19 cellular contexts compared by ENCODE assay signal in genomic region chr17:29032798-29033197, GRCh38. TPM values are rescaled to one million over a fixed set of nuclear protein-coding genes. Genes with fewer than 3 reads are reported as not detected.
"Had no signal": no experiment of that assay in that cellular context is flagged by ENCODE, and none has a peak within 500 bp of the region (broad histone marks: within the 10 kb centered on the region; RNA-seq: fewer than 3 reads in every experiment).

No MANE protein-coding gene starts in this region.

- H3K27ac Mint-ChIP-seq: activated B cell treated with CpG ODN at 0.5 μM for 24 hours; activated CD4-positive, alpha-beta T cell treated with anti-CD3 and anti-CD28 coated beads, Interleukin-2, amount 10 ng/mL, durations not matched to agents 7 days and 5 days; activated naive CD8-positive, alpha-beta T cell treated with anti-CD3 and anti-CD28 coated beads, Interleukin-2, amount 50 U/mL, for 24 hours; natural killer cell treated with Interleukin-12 subunit alpha and Interleukin-12 subunit beta and Interleukin-15 and Interleukin-18, amount 100 ng/mL, for 72 hours; stimulated activated naive CD8-positive, alpha-beta T cell treated with anti-CD3 and anti-CD28 coated beads, Interleukin-15, Interleukin-2, amounts not matched to agents 100 ng/mL and 50 ng/mL, for 24 hours had no signal

- DNase-seq: activated B cell treated with CpG ODN at 0.5 μM for 24 hours; activated CD4-positive, alpha-beta T cell treated with anti-CD3 and anti-CD28 coated beads, Interleukin-2, amount 10 ng/mL, durations not matched to agents 7 days and 5 days; activated CD8-positive, alpha-beta memory T cell treated with anti-CD3 and anti-CD28 coated beads for 24 hours; activated naive CD4-positive, alpha-beta T cell treated with Interleukin-2 at 50 U/mL for 16 hours; activated naive CD8-positive, alpha-beta T cell treated with anti-CD3 and anti-CD28 coated beads, Interleukin-2, amount 50 U/mL, for 24 hours; caudate nucleus; cortex of kidney; erythroblast; hypothalamus; mammary epithelial cell; stimulated activated CD4-positive, alpha-beta T cell treated with anti-CD3 and anti-CD28 coated beads, Interleukin-2, amount 100 ng/mL, for 48 hours; stimulated activated CD8-positive, alpha-beta memory T cell treated with anti-CD3 and anti-CD28 coated beads, Interleukin-4, amount 100 ng/mL, for 48 hours; upper lobe of right lung had no signal

- H3K27me3 ChIP-seq: ascending aorta had no signal

- H3K36me3 ChIP-seq: ascending aorta, upper lobe of right lung had no signal

- H3K27ac ChIP-seq: ascending aorta, upper lobe of right lung had no signal

- H3K4me3 ChIP-seq: ascending aorta, upper lobe of right lung had no signal

- H3K9me3 Mint-ChIP-seq: stimulated activated naive CD8-positive, alpha-beta T cell treated with anti-CD3 and anti-CD28 coated beads, Interleukin-15, Interleukin-2, amounts not matched to agents 100 ng/mL and 50 ng/mL, for 24 hours had no signal

- H3K4me3 Mint-ChIP-seq: activated B cell treated with CpG ODN at 0.5 μM for 24 hours; activated CD4-positive, alpha-beta T cell treated with anti-CD3 and anti-CD28 coated beads, Interleukin-2, amount 10 ng/mL, durations not matched to agents 7 days and 5 days; activated naive CD8-positive, alpha-beta T cell treated with anti-CD3 and anti-CD28 coated beads, Interleukin-2, amount 50 U/mL, for 24 hours; natural killer cell treated with Interleukin-12 subunit alpha and Interleukin-12 subunit beta and Interleukin-15 and Interleukin-18, amount 100 ng/mL, for 72 hours; stimulated activated naive CD8-positive, alpha-beta T cell treated with anti-CD3 and anti-CD28 coated beads, Interleukin-15, Interleukin-2, amounts not matched to agents 100 ng/mL and 50 ng/mL, for 24 hours had no signal

- ATAC-seq: activated naive CD8-positive, alpha-beta T cell treated with anti-CD3 and anti-CD28 coated beads, Interleukin-2, amount 50 U/mL, for 24 hours; natural killer cell treated with Interleukin-12 subunit alpha and Interleukin-12 subunit beta and Interleukin-15 and Interleukin-18, amount 100 ng/mL, for 72 hours; upper lobe of right lung had no signal

- H3K4me1 Mint-ChIP-seq: activated B cell treated with CpG ODN at 0.5 μM for 24 hours; activated CD4-positive, alpha-beta T cell treated with anti-CD3 and anti-CD28 coated beads, Interleukin-2, amount 10 ng/mL, durations not matched to agents 7 days and 5 days; activated naive CD8-positive, alpha-beta T cell treated with anti-CD3 and anti-CD28 coated beads, Interleukin-2, amount 50 U/mL, for 24 hours had no signal

- H3K4me1 ChIP-seq: ascending aorta, upper lobe of right lung had no signal

RNA-seq across cellular contexts. Expression of gene PIPOX, which starts 10.1 kb away (rescaled TPM):
- total RNA-seq: ascending aorta had no signal

RNA-seq across cellular contexts. Expression of gene SEZ6, which starts 27.0 kb away (rescaled TPM):
- total RNA-seq: activated B cell treated with CpG ODN at 0.5 μM for 24 hours; activated CD4-positive, alpha-beta T cell treated with anti-CD3 and anti-CD28 coated beads, Interleukin-2, amount 10 ng/mL, durations not matched to agents 7 days and 5 days; ascending aorta; fibroblast of villous mesenchyme; mammary epithelial cell; natural killer cell treated with Interleukin-12 subunit alpha and Interleukin-12 subunit beta and Interleukin-15 and Interleukin-18, amount 100 ng/mL, for 72 hours; omental fat pad; T-helper 1 cell treated with Interleukin-12 subunit alpha and Interleukin-12 subunit beta and Interleukin-4 antibody, amounts not matched to agents 30 ng/mL and 1 ng/mL, for 36 hours; upper lobe of right lung had no signal
- polyA plus RNA-seq: mammary epithelial cell had no signal
